Comparison of ENCODE assay signal across 27 cellular contexts in genomic region chr2:220332886-220333285, GRCh38.
"Had no signal": no experiment of that assay in that cellular context is flagged by ENCODE, and none has a peak within 500 bp of the region (broad histone marks: within the 10 kb centered on the region; RNA-seq: fewer than 3 reads in every experiment).

No MANE protein-coding gene starts in this region.

- H3K9me3 ChIP-seq: ascending aorta had no signal

- ATAC-seq: activated CD4-positive, alpha-beta T cell treated with anti-CD3 and anti-CD28 coated beads for 36 hours; activated CD4-positive, CD25-positive, alpha-beta regulatory T cell treated with anti-CD3 and anti-CD28 coated beads, Interleukin-2, amount 50 U/mL, for 24 hours; activated CD8-positive, alpha-beta memory T cell treated with anti-CD3 and anti-CD28 coated beads, Interleukin-2, amount 10 ng/mL, durations not matched to agents 7 days and 5 days; activated CD8-positive, alpha-beta T cell treated with anti-CD3 and anti-CD28 coated beads, Interleukin-2, amount 10 ng/mL, durations not matched to agents 7 days and 5 days; activated naive CD4-positive, alpha-beta T cell treated with anti-CD3 and anti-CD28 coated beads, Interleukin-2, amount 50 U/mL, for 72 hours; effector memory CD8-positive, alpha-beta T cell; T-helper 17 cell had no signal

- H3K36me3 ChIP-seq: ascending aorta, esophagus muscularis mucosa, WERI-Rb-1 had no signal

- H3K4me3 ChIP-seq: ascending aorta, esophagus muscularis mucosa had no signal

- H3K27ac ChIP-seq: ascending aorta, esophagus muscularis mucosa, WERI-Rb-1 had no signal

- H3K4me1 ChIP-seq: ascending aorta, esophagus muscularis mucosa had no signal

- DNase-seq: activated B cell treated with CpG ODN at 0.5 μM for 24 hours; activated CD4-positive, alpha-beta memory T cell treated with anti-CD3 and anti-CD28 coated beads for 36 hours; activated CD4-positive, alpha-beta T cell treated with anti-CD3 and anti-CD28 coated beads for 36 hours; activated CD4-positive, alpha-beta T cell treated with anti-CD3 and anti-CD28 coated beads, Interleukin-2, amount 10 ng/mL, durations not matched to agents 24 days and 14 days; activated CD8-positive, alpha-beta memory T cell treated with anti-CD3 and anti-CD28 coated beads, Interleukin-2, amount 10 ng/mL, durations not matched to agents 7 days and 5 days; activated CD8-positive, alpha-beta memory T cell treated with anti-CD3 and anti-CD28 coated beads, Interleukin-2, amount 50 U/mL, for 4 hours; activated CD8-positive, alpha-beta T cell treated with anti-CD3 and anti-CD28 coated beads, Interleukin-2, amount 10 ng/mL, durations not matched to agents 7 days and 5 days; activated gamma-delta T cell; activated naive CD4-positive, alpha-beta T cell; activated naive CD4-positive, alpha-beta T cell treated with anti-CD3 and anti-CD28 coated beads, Interleukin-2, amount 10 ng/mL, durations not matched to agents 7 days and 5 days; activated naive CD8-positive, alpha-beta T cell treated with anti-CD3 and anti-CD28 coated beads, Interleukin-2, amount 10 ng/mL, durations not matched to agents 7 days and 5 days; activated T-cell treated with anti-CD3 and anti-CD28 coated beads, Interleukin-2, amount 50 U/mL, for 1 hour; activated T-cell treated with anti-CD3 and anti-CD28 coated beads, Interleukin-2, amount 50 U/mL, for 48 hours; caudate nucleus; cortex of kidney; dermis blood vessel endothelial cell; effector CD4-positive, alpha-beta T cell; effector memory CD8-positive, alpha-beta T cell; head of caudate nucleus; T-helper 1 cell; T-helper 17 cell; T1000; WERI-Rb-1 had no signal

- H3K27me3 ChIP-seq: ascending aorta, esophagus muscularis mucosa had no signal
